In the genomic region with DNA sequence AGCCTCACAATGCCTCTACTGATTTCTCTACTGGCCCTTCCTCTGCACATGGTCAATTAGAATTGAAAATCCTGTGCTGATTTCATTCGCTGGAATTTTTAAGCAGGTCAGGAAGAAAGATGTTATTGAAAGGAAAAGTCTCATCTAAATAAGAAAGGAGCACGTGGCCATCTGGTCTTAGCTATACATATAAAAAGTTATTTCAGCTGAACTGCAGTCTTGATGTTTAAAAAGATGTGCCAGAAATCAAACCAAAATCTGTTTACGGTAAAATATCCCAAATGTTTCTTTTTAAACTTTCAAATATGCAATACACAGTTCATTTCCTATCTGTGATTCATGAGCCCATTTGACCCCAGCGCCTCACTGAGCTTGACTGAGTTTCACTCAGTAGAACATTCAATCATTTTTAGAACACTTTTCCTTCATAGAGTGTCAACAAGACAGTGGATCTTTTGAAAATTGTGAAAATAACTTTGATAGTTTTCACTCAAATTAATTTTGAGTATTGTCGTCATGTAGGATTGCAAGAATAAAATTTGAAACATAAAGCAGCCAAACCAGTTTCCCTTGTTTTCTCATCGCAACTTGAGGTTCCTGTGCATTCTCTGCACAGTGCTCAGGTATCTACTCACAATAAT, we compare ENCODE assay signal across 8 cellular contexts.
DNase-seq lines count a peak whose midpoint lies in the region; ATAC-seq and TF ChIP-seq lines count a peak whose summit lies in the region.

No MANE protein-coding gene starts in this region.

- H3K27ac ChIP-seq in stomach (peak overlapping the region in 1 of 5 donors; percentile 17), aorta (ENCODE audit: low read depth in 1 of 2, low read length in 2 of 2) (no peak overlapping the region)

- POLR2A ChIA-PET in MCF 10A (lab: Yijun Ruan, JAX), result interaction anchor here (0.6 to 6.8 kb wide), 8 partner anchors 13 to 162 kb away, joined by 3 to 502 read pairs (median 6); no protein-coding TSS in a partner anchor

- peaks cover 23% of the 10 kb centered on the region for H3K4me1 Mint-ChIP-seq in MCF 10A (ENCODE audit: insufficient read depth, unreplicated experiment)
- peaks cover 24 to 27% of the 10 kb centered on the region in 2 donors for H3K4me1 Mint-ChIP-seq in natural killer cell treated with Interleukin-12 subunit alpha and Interleukin-12 subunit beta and Interleukin-15 and Interleukin-18, amount 100 ng/mL, for 72 hours (ENCODE audit: low read depth in 2 of 2)

- no peak for TF ChIP-seq EP300 in stomach (IDR thresholded peaks at IDR 0.05)

- no peak overlapping the region for H3K4me3 Mint-ChIP-seq in MCF 10A (ENCODE audit: unreplicated experiment)
- peak overlapping the region; percentile 81 for H3K4me3 Mint-ChIP-seq in natural killer cell treated with Interleukin-12 subunit alpha and Interleukin-12 subunit beta and Interleukin-15 and Interleukin-18, amount 100 ng/mL, for 72 hours

- DNase-seq in EL (peak; percentile 44), NCI-H2081 treated with DMSO at 0.1 percent for 48 hours (lab: John Stamatoyannopoulos, UW) (peak; percentile 69), MCF 10A (ENCODE audit: unreplicated experiment) (peak; percentile 77), stomach (no peak), posterior vena cava (ENCODE audit: low spot score) (no peak), aorta (no peak)
- no peak for DNase-seq in natural killer cell treated with Interleukin-12 subunit alpha and Interleukin-12 subunit beta and Interleukin-15 and Interleukin-18, amount 100 ng/mL, for 72 hours (ENCODE audit: low spot score)

- H3K9me3 ChIP-seq in stomach, result no peaks in the 10 kb centered on the region
- H3K9me3 ChIP-seq in aorta (ENCODE audit: control insufficient read depth, low read length), result no peaks in the 10 kb centered on the region

- no peaks in the 10 kb centered on the region for H3K27me3 Mint-ChIP-seq in MCF 10A (ENCODE audit: insufficient read depth, unreplicated experiment)
- H3K27me3 Mint-ChIP-seq in natural killer cell treated with Interleukin-12 subunit alpha and Interleukin-12 subunit beta and Interleukin-15 and Interleukin-18, amount 100 ng/mL, for 72 hours, result no peaks in the 10 kb centered on the region

- no peaks in the 10 kb centered on the region for H3K36me3 Mint-ChIP-seq in MCF 10A (ENCODE audit: insufficient read depth, unreplicated experiment)
- peaks cover 7% of the 10 kb centered on the region for H3K36me3 Mint-ChIP-seq in natural killer cell treated with Interleukin-12 subunit alpha and Interleukin-12 subunit beta and Interleukin-15 and Interleukin-18, amount 100 ng/mL, for 72 hours

- no peak for TF ChIP-seq CTCF in MCF 10A (IDR thresholded peaks at IDR 0.05; ENCODE audit: unreplicated experiment)
- TF ChIP-seq CTCF in stomach (IDR thresholded peaks at IDR 0.05), result no peak

- CTCF ChIA-PET in MCF 10A (lab: Yijun Ruan, JAX), result interaction anchor here (0.6 to 6.3 kb wide), 6 partner anchors 13 to 617 kb away, joined by 3 to 65 read pairs (median 4); no protein-coding TSS in a partner anchor

- H3K4me3 ChIP-seq in stomach, result no peak overlapping the region
- H3K4me3 ChIP-seq in aorta (ENCODE audit: low read length in 2 of 2), result no peak overlapping the region

- H3K27me3 ChIP-seq in stomach (no peaks in the 10 kb centered on the region), aorta (ENCODE audit: control insufficient read depth in 1 of 2, insufficient read depth in 2 of 2, low read length in 1 of 2) (no peaks in the 10 kb centered on the region)

- no peaks in the 10 kb centered on the region for H3K9me3 Mint-ChIP-seq in MCF 10A (ENCODE audit: unreplicated experiment)
- no peaks in the 10 kb centered on the region for H3K9me3 Mint-ChIP-seq in natural killer cell treated with Interleukin-12 subunit alpha and Interleukin-12 subunit beta and Interleukin-15 and Interleukin-18, amount 100 ng/mL, for 72 hours

- intact Hi-C loops in MCF 10A (cut with micrococcal nuclease) (no loop called here), stomach (cut with DNase I; ENCODE audit: low total_unique reads) (no loop called here), posterior vena cava (cut with DNase I) (no loop called here), aorta (cut with DNase I) (no loop called here)

- TF ChIP-seq POLR2A in stomach (IDR thresholded peaks at IDR 0.05), result no peak

- ATAC-seq in natural killer cell treated with Interleukin-12 subunit alpha and Interleukin-12 subunit beta and Interleukin-15 and Interleukin-18, amount 100 ng/mL, for 72 hours, result no peak
- ATAC-seq in GM19328 (IDR thresholded peaks at IDR 0.05; ENCODE audit: unreplicated experiment) (no peak), aorta (ENCODE audit: low FRiP score) (no peak)

- WGBS in stomach, 5 donors, result 46 to 58% (median 52%) methylated on average over 6 of the region's 6 CpGs
- WGBS in aorta, 2 donors, result 69 to 81% methylated on average over 6 of the region's 6 CpGs

- H3K4me1 ChIP-seq in stomach (peaks cover 0 to 31% (median 14%) of the 10 kb centered on the region in 4 donors), aorta (ENCODE audit: control insufficient read depth in 1 of 2, insufficient read depth in 2 of 2, low read length in 2 of 2) (peaks cover 0 to 4% of the 10 kb centered on the region in 2 donors)

- no peak overlapping the region for H3K27ac Mint-ChIP-seq in MCF 10A (ENCODE audit: low read depth, unreplicated experiment)
- no peak overlapping the region for H3K27ac Mint-ChIP-seq in natural killer cell treated with Interleukin-12 subunit alpha and Interleukin-12 subunit beta and Interleukin-15 and Interleukin-18, amount 100 ng/mL, for 72 hours

- no TSS peak for BruUV-seq in MCF 10A (replicated peaks; lab: Mats Ljungman, UMichigan)

- H3K36me3 ChIP-seq in stomach (no peaks in the 10 kb centered on the region), aorta (ENCODE audit: control insufficient read depth in 1 of 2, insufficient read depth in 2 of 2, low read length in 1 of 2) (no peaks in the 10 kb centered on the region)

Comparison
In these comparisons a context has a peak if more than half of its experiments do, and no peak if none do; other contexts are left out.
1. DNase-seq: peak in EL (single experiment), NCI-H2081 treated with DMSO at 0.1 percent for 48 hours (single experiment) and MCF 10A (single experiment); none in natural killer cell treated with Interleukin-12 subunit alpha and Interleukin-12 subunit beta and Interleukin-15 and Interleukin-18, amount 100 ng/mL, for 72 hours (single experiment), stomach (single experiment), posterior vena cava (single experiment) and aorta (0 of 2).